Comparison of ENCODE assay signal across 19 cellular contexts in the genomic region with DNA sequence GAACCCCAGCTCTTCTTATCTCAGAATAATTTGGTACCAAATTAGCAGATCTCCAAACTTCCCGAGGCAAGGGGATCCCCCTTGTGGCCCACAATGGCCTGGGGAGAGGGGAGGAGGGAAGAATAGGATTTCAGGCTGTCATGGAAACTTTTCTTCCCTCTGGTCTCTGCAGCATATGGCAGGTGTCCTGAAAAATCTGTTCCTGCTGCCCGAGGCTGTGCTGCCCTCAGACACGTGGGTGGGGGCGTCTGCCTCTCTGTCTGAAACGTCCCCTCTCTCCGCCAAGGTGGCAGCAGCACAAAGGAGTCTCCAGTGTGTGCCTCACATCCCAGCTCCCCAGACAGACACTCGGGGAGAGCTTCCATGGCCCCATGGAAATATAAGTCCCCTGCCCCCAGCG. TPM values are rescaled to one million over a fixed set of nuclear protein-coding genes. Genes with fewer than 3 reads are reported as not detected.
DNase-seq lines count a peak whose midpoint lies in the region; ATAC-seq, FAIRE-seq and TF ChIP-seq lines count a peak whose summit lies in the region.
"Had no signal": no experiment of that assay in that cellular context is flagged by ENCODE, and none has a peak within 500 bp of the region (broad histone marks: within the 10 kb centered on the region; RNA-seq: fewer than 3 reads in every experiment).

No MANE protein-coding gene starts in this region.

- DNase-seq in G401 (ENCODE audit: low spot score): peak; percentile 79
- DNase-seq in NCI-H524 treated with DMSO at 0.1 percent for 48 hours (lab: John Stamatoyannopoulos, UW): peak; percentile 59
- DNase-seq in cerebellum (ENCODE audit: low spot score): peak; percentile 64
- DNase-seq in neuronal stem cell (ENCODE audit: low spot score): no peak
- DNase-seq in HPDE6-E6E7 (ENCODE audit: extremely low spot score): no peak
- DNase-seq in HepG2 (ENCODE audit: low spot score): no peak
- DNase-seq in NCI-H146 (lab: John Stamatoyannopoulos, UW): no peak
- DNase-seq in stimulated activated CD4-positive, alpha-beta T cell treated with anti-CD3 and anti-CD28 coated beads, Interleukin-15, amount 100 ng/mL, for 24 hours: no peak
- DNase-seq: AML-193, COR-L47, KBM-7, NCI-H1436, NCI-H2029 treated with DMSO at 0.1 percent for 48 hours, NCI-H226, NCI-H526 treated with DMSO at 0.1 percent for 48 hours, PC-3, SJCRH30 had no signal

- peak overlapping the region; percentile 12 for H3K18ac ChIP-seq in neuronal stem cell (ENCODE audit: low read length)

- peaks cover 5% of the 10 kb centered on the region for H3K79me1 ChIP-seq in neuronal stem cell (ENCODE audit: low read depth, low read length)

- H2BK12ac ChIP-seq in neuronal stem cell (ENCODE audit: low read length): no peak overlapping the region

- H3K36me3 ChIP-seq in neuronal stem cell (replicated peaks in 1 of 2; ENCODE audit: control insufficient read depth in 2 of 2, insufficient read depth in 2 of 2, low read length in 2 of 2): peaks cover 12 to 65% of the 10 kb centered on the region in 2 donors
- H3K36me3 ChIP-seq in HepG2 (replicated peaks in 1 of 2; ENCODE audit: control insufficient read depth in 1 of 2, insufficient read depth in 2 of 2, low read length in 2 of 2): 0 out of 5 replicates have a peak, but pooled peaks cover 0 to 1% of the 10 kb centered on the region in 2 experiments

- H3K4me1 ChIP-seq in neuronal stem cell (ENCODE audit: control insufficient read depth in 2 of 2, insufficient read depth in 1 of 2, low read depth in 1 of 2, low read length in 2 of 2) (peaks cover 0 to 9% of the 10 kb centered on the region in 2 donors), HepG2 (ENCODE audit: insufficient read depth, low read length) (no peaks in the 10 kb centered on the region)
- H3K4me1 ChIP-seq: SJCRH30 had no signal

- no peak overlapping the region for H2AK5ac ChIP-seq in neuronal stem cell (ENCODE audit: low read depth, low read length)

- no peak for TF ChIP-seq POLR2A in HepG2 (IDR thresholded peaks at IDR 0.05; ENCODE audit: insufficient read depth in 1 of 2, low read depth in 2 of 2, low read length in 2 of 2)

- H3K4me2 ChIP-seq in neuronal stem cell (ENCODE audit: insufficient read depth, low read length, poor library complexity, severe bottlenecking) (no peak overlapping the region), HepG2 (ENCODE audit: low read depth, low read length) (no peak overlapping the region)

- H4K91ac ChIP-seq in neuronal stem cell (ENCODE audit: low read depth, low read length, poor library complexity): no peak overlapping the region

- no peak for TF ChIP-seq EP300 in HepG2 (IDR thresholded peaks at IDR 0.05; ENCODE audit: low read depth in 2 of 2, low read length in 2 of 2)
- no peak for TF ChIP-seq EP300 in HepG2 (CRISPR knock-in tag; IDR thresholded peaks at IDR 0.05; ENCODE audit: borderline replicate concordance)

- H3K14ac ChIP-seq in neuronal stem cell (ENCODE audit: low read length): no peak overlapping the region

- H3K23ac ChIP-seq in neuronal stem cell (ENCODE audit: low read depth, low read length, poor library complexity): no peak overlapping the region

- POLR2A ChIA-PET in HepG2 (lab: Yijun Ruan, JAX): no interaction called here

- intact Hi-C loops in HepG2 (cut with micrococcal nuclease; ENCODE audit: unreplicated experiment): no loop called here

- no peaks in the 10 kb centered on the region for H3K27me3 ChIP-seq in neuronal stem cell (ENCODE audit: control insufficient read depth in 3 of 3, insufficient read depth in 3 of 3, low read depth in 1 of 3, low read length in 3 of 3)
- no peaks in the 10 kb centered on the region for H3K27me3 ChIP-seq in HepG2 (ENCODE audit: control insufficient read depth in 1 of 2, insufficient read depth in 2 of 2, low read length in 2 of 2)
- H3K27me3 ChIP-seq: SJCRH30 had no signal

- CTCF ChIA-PET in HepG2 (lab: Yijun Ruan, JAX; ENCODE audit: low intra/inter-chr PET ratio, low total read pairs): no interaction called here

- no peak overlapping the region for H3K9ac ChIP-seq in neuronal stem cell (ENCODE audit: low read depth, low read length, poor library complexity)
- H3K9ac ChIP-seq in HepG2 (ENCODE audit: insufficient read depth, low read depth, low read length): no peak overlapping the region

- no peak overlapping the region for H2BK5ac ChIP-seq in neuronal stem cell (ENCODE audit: low read length)

- no peak for TF ChIP-seq RAD21 in HepG2 (CRISPR knock-in tag; IDR thresholded peaks at IDR 0.05)

- BruUV-seq in HepG2 (replicated peaks; lab: Mats Ljungman, UMichigan): no TSS peak

- H3K27ac ChIP-seq in neuronal stem cell (replicated peaks; ENCODE audit: low read length) (no peak overlapping the region), HepG2 (ENCODE audit: extremely low read length, insufficient read depth, low read length) (no peak overlapping the region)
- H3K27ac ChIP-seq: HL-60, SJCRH30 had no signal

- no peak overlapping the region for H2BK120ac ChIP-seq in neuronal stem cell (ENCODE audit: low read depth, low read length)

- no peak overlapping the region for H2BK15ac ChIP-seq in neuronal stem cell (ENCODE audit: low read length)

- H3K79me2 ChIP-seq in HepG2 (ENCODE audit: insufficient read depth, low read length): no peaks in the 10 kb centered on the region

- no peaks in the 10 kb centered on the region for H4K20me1 ChIP-seq in HepG2 (ENCODE audit: insufficient read depth, low read length)

- no CpG with 5 or more reads among the region's 8 CpGs for WGBS in neuronal stem cell (ENCODE audit: extremely low coverage in 2 of 2, insufficient read length in 2 of 2, insufficient replicate concordance in 1 of 2), 2 donors
- WGBS in HepG2 (ENCODE audit: low lambda C conversion rate): 74% methylated on average over 8 of the region's 8 CpGs

- ATAC-seq in HepG2: no peak
- ATAC-seq: HCT116, PC-3 had no signal

- no peak overlapping the region for H2AFZ ChIP-seq in neuronal stem cell (ENCODE audit: low read length)
- no peak overlapping the region for H2AFZ ChIP-seq in HepG2 (ENCODE audit: low read length)

- no peak for TF ChIP-seq CTCF in HepG2 (CRISPR knock-in tag; IDR thresholded peaks at IDR 0.05)

- H4K8ac ChIP-seq in neuronal stem cell (ENCODE audit: low read depth, low read length): no peak overlapping the region

- H3K4me3 ChIP-seq in neuronal stem cell (ENCODE audit: low read length in 2 of 2) (no peak overlapping the region), HepG2 (replicated peaks in 1 of 3; ENCODE audit: insufficient read depth in 1 of 3, low read depth in 2 of 3, low read length in 3 of 3) (no peak overlapping the region)
- H3K4me3 ChIP-seq: SJCRH30 had no signal

- no peak overlapping the region for H3K4ac ChIP-seq in neuronal stem cell (ENCODE audit: low read length)

- no peak for FAIRE-seq in HepG2 (lab: Jason Lieb, UNC)

- no peaks in the 10 kb centered on the region for H3K9me3 ChIP-seq in neuronal stem cell (replicated peaks in 1 of 2; ENCODE audit: control insufficient read depth in 2 of 2, insufficient read depth in 1 of 2, low read depth in 1 of 2, low read length in 2 of 2)
- no peaks in the 10 kb centered on the region for H3K9me3 ChIP-seq in HepG2 (ENCODE audit: low read length)
- H3K9me3 ChIP-seq: SJCRH30 had no signal

- in situ Hi-C loops in G401 (cut with HindIII; ENCODE audit: low sequenced_read_pairs): no loop called here
- in situ Hi-C loops in HepG2 (cut with HindIII; ENCODE audit: extremely low pct_ligation_motif_present, low pct_unique_long_range_greater_than_20kb): no loop called here

RNA-seq across cellular contexts. Expression of a gene that starts 34.0 kb away (rescaled TPM):
- 3.1 and 5.4 TPM in 2 replicates for total RNA-seq in G401 (2014; rRNA removed; shearing (Covaris generic))
- total RNA-seq in cerebellum: 7.4 TPM
- 21.2 TPM for polyA plus RNA-seq in neuronal stem cell (2013, experiment 1 of 2)
- polyA plus RNA-seq in neuronal stem cell (2013, experiment 2 of 2): 20.8 TPM
- 1.1 and 1.6 TPM in 2 replicates for total RNA-seq in HepG2 (2016; rRNA removed; fragmentation: Illumina TruSeq; extraction: Trizol)
- 0.44 and 0.51 TPM in 2 replicates for total RNA-seq in HepG2 (2016; cell fraction: cytosol; rRNA removed; fragmentation: Illumina TruSeq; extraction: Trizol; ENCODE audit: low read depth)
- total RNA-seq in HepG2 (2016; cell fraction: insoluble cytoplasmic fraction; rRNA removed; fragmentation: Illumina TruSeq; extraction: Trizol): 1.0 and 1.5 TPM in 2 replicates
- 1.6 and 1.8 TPM in 2 replicates for total RNA-seq in HepG2 (2016; cell fraction: membrane; rRNA removed; fragmentation: Illumina TruSeq; extraction: Trizol)
- total RNA-seq in HepG2 (2016; cell fraction: nucleus; rRNA removed; fragmentation: Illumina TruSeq; extraction: Trizol): 1.2 and 1.3 TPM in 2 replicates
- polyA plus RNA-seq in HepG2 (2011; rRNA removed): 4.2 and 4.4 TPM in 2 replicates
- 1.7 and 2.8 TPM in 2 replicates for polyA plus RNA-seq in HepG2 (2011; cell fraction: cytosol; rRNA removed)
- 3.2 and 3.9 TPM in 2 replicates for polyA plus RNA-seq in HepG2 (2011; cell fraction: nucleus; rRNA removed)
- 2.1 and 3.0 TPM in 2 replicates for polyA plus RNA-seq in HepG2 (2012)
- polyA plus RNA-seq in HepG2 (2016; cell fraction: cytosol; fragmentation: Illumina TruSeq; extraction: Trizol; ENCODE audit: low read depth): 0.73 and 1.4 TPM in 2 replicates
- polyA plus RNA-seq in HepG2 (2016; cell fraction: insoluble cytoplasmic fraction; fragmentation: Illumina TruSeq; extraction: Trizol; ENCODE audit: low read depth): 2.2 and 2.7 TPM in 2 replicates
- 1.9 and 2.3 TPM in 2 replicates for polyA plus RNA-seq in HepG2 (2016; cell fraction: membrane; fragmentation: Illumina TruSeq; extraction: Trizol; ENCODE audit: low read depth)
- 2.6 and 2.7 TPM in 2 replicates for polyA plus RNA-seq in HepG2 (2016; cell fraction: nucleus; fragmentation: Illumina TruSeq; extraction: Trizol; ENCODE audit: insufficient read depth, low read depth)
- polyA minus RNA-seq in HepG2 (2011; rRNA and poly(A)+ RNA removed; ENCODE audit: low replicate concordance): 2.0 and 10.0 TPM in 2 replicates
- 1.9 and 2.3 TPM in 2 replicates for polyA minus RNA-seq in HepG2 (2011; cell fraction: cytosol; rRNA and poly(A)+ RNA removed)
- polyA minus RNA-seq in HepG2 (2011; cell fraction: nucleus; rRNA and poly(A)+ RNA removed): 4.7 and 5.5 TPM in 2 replicates

RNA-seq across cellular contexts. Expression of a gene that starts 49.0 kb away (rescaled TPM):
- total RNA-seq in G401 (2014; rRNA removed; shearing (Covaris generic)): 1.3 and 5.0 TPM in 2 replicates
- total RNA-seq in cerebellum (not detected), HepG2 (2016; rRNA removed; fragmentation: Illumina TruSeq; extraction: Trizol) (not detected in 2 replicates)
- 2.6 TPM for polyA plus RNA-seq in neuronal stem cell (2013, experiment 1 of 2)
- 2.3 TPM for polyA plus RNA-seq in neuronal stem cell (2013, experiment 2 of 2)
- not detected in 2 replicates for total RNA-seq in HepG2 (2016; cell fraction: cytosol; rRNA removed; fragmentation: Illumina TruSeq; extraction: Trizol; ENCODE audit: low read depth)
- not detected in 2 replicates for total RNA-seq in HepG2 (2016; cell fraction: insoluble cytoplasmic fraction; rRNA removed; fragmentation: Illumina TruSeq; extraction: Trizol)
- not detected in 2 replicates for total RNA-seq in HepG2 (2016; cell fraction: membrane; rRNA removed; fragmentation: Illumina TruSeq; extraction: Trizol)
- not detected in 2 replicates for total RNA-seq in HepG2 (2016; cell fraction: nucleus; rRNA removed; fragmentation: Illumina TruSeq; extraction: Trizol)
- polyA plus RNA-seq in HepG2 (2011; rRNA removed): 0.13 TPM in 1 of 2 replicates, not detected in the other
- polyA plus RNA-seq in HepG2 (2011; cell fraction: cytosol; rRNA removed): not detected in 2 replicates
- not detected in 2 replicates for polyA plus RNA-seq in HepG2 (2011; cell fraction: nucleus; rRNA removed)
- 0.23 TPM in 1 of 2 replicates, not detected in the other for polyA plus RNA-seq in HepG2 (2012)
- polyA plus RNA-seq in HepG2 (2016; cell fraction: cytosol; fragmentation: Illumina TruSeq; extraction: Trizol; ENCODE audit: low read depth): not detected in 2 replicates
- polyA plus RNA-seq in HepG2 (2016; cell fraction: insoluble cytoplasmic fraction; fragmentation: Illumina TruSeq; extraction: Trizol; ENCODE audit: low read depth): not detected in 2 replicates
- polyA plus RNA-seq in HepG2 (2016; cell fraction: membrane; fragmentation: Illumina TruSeq; extraction: Trizol; ENCODE audit: low read depth): not detected in 2 replicates
- polyA plus RNA-seq in HepG2 (2016; cell fraction: nucleus; fragmentation: Illumina TruSeq; extraction: Trizol; ENCODE audit: insufficient read depth, low read depth): not detected in 2 replicates
- polyA minus RNA-seq in HepG2 (2011; rRNA and poly(A)+ RNA removed; ENCODE audit: low replicate concordance): not detected in 2 replicates
- not detected in 2 replicates for polyA minus RNA-seq in HepG2 (2011; cell fraction: cytosol; rRNA and poly(A)+ RNA removed)
- polyA minus RNA-seq in HepG2 (2011; cell fraction: nucleus; rRNA and poly(A)+ RNA removed): not detected in 2 replicates
- total RNA-seq: PC-3 had no signal

Comparison
In these comparisons a context has a peak if more than half of its experiments do, and no peak if none do; other contexts are left out.
1. DNase-seq: peak in G401 (single experiment), NCI-H524 treated with DMSO at 0.1 percent for 48 hours (single experiment) and cerebellum (single experiment); none in neuronal stem cell (single experiment), HPDE6-E6E7 (single experiment), HepG2 (single experiment), NCI-H146 (single experiment) and stimulated activated CD4-positive, alpha-beta T cell treated with anti-CD3 and anti-CD28 coated beads, Interleukin-15, amount 100 ng/mL, for 24 hours (single experiment).